Comparison of ENCODE assay signal across 1 cellular context in the genomic region with DNA sequence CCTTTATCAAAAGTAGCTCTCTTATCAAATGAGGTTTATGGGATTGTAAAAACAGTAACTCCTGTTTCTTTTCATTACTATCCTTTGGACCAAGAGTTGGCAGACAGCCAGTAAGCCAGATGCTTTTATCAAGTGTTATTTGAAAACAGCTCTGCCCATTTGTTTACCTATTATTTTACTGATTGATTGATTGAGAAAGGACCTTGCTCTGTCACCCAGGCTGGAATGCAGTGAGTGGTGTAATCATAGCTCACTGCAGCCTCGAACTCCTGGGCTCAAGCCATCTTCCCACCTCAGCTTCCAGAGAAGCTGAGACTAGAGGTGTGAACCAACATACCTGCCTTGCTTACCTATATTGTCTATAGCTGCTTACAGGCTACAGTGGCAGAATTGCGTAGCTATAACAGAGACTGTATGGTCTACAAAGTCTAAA.
A peak's percentile ranks its signal among the peaks of the same experiment; 100 is the strongest.
TF ChIP-seq lines count a peak whose summit lies in the region.

No MANE protein-coding gene starts in this region.

TF ChIP-seq in HepG2, 621 proteins besides CTCF, POLR2A, EP300 and RAD21 (continued from another document and continues in another):
- TF ChIP-seq ZBTB40 (IDR thresholded peaks at IDR 0.05) (no peak), ZBTB40 (CRISPR knock-in tag; IDR thresholded peaks at IDR 0.05) (peak; percentile 92; the same call in 1 of the 2 replicates), PTBP1 (IDR thresholded peaks at IDR 0.05; ENCODE audit: low read depth, low read length, poor library complexity, severe bottlenecking) (no peak), RARA (CRISPR knock-in tag; IDR thresholded peaks at IDR 0.05) (peak; percentile 74), DRAP1 (CRISPR knock-in tag; IDR thresholded peaks at IDR 0.05) (peak; percentile 18; the same call in 1 of the 2 replicates), RXRB (CRISPR knock-in tag; IDR thresholded peaks at IDR 0.05; ENCODE audit: borderline replicate concordance) (peak; percentile 42; the same call in 1 of the 2 replicates), GATAD2A (CRISPR knock-in tag; IDR thresholded peaks at IDR 0.05) (peak; percentile 91), STAG1 (CRISPR knock-in tag; IDR thresholded peaks at IDR 0.05) (no peak), ZSCAN31 (CRISPR knock-in tag; IDR thresholded peaks at IDR 0.05; ENCODE audit: low read depth) (0 out of 2 replicates have a peak, but pooled peaks have one; percentile 42), PHF8 (CRISPR knock-in tag; IDR thresholded peaks at IDR 0.05) (peak; percentile 43; the same call in 1 of the 2 replicates), PPARG (CRISPR knock-in tag; conservative IDR thresholded peaks at IDR 0.05) (peak; percentile 39; the same call in 1 of the 2 replicates), NCOA2 (CRISPR knock-in tag; IDR thresholded peaks at IDR 0.05) (peak; percentile 82), HMGA1 (CRISPR knock-in tag; conservative IDR thresholded peaks at IDR 0.05) (no peak), KDM2A (CRISPR knock-in tag; IDR thresholded peaks at IDR 0.05; ENCODE audit: borderline replicate concordance, low read depth) (0 out of 2 replicates have a peak, but pooled peaks have one; percentile 21), SOX6 (IDR thresholded peaks at IDR 0.05) (no peak), SOX6 (CRISPR knock-in tag; IDR thresholded peaks at IDR 0.05) (peak; percentile 94), SAFB2 (CRISPR knock-in tag; IDR thresholded peaks at IDR 0.05; ENCODE audit: borderline replicate concordance, low read depth) (no peak), RBFOX2 (IDR thresholded peaks at IDR 0.05; ENCODE audit: low read depth, low read length) (0 out of 2 replicates have a peak, but pooled peaks have one; percentile 19), ZNF326 (CRISPR knock-in tag; IDR thresholded peaks at IDR 0.05; ENCODE audit: borderline replicate concordance) (no peak), ZMYM4 (CRISPR knock-in tag; IDR thresholded peaks at IDR 0.05) (peak; percentile 74), ZNF562 (CRISPR knock-in tag; IDR thresholded peaks at IDR 0.05; ENCODE audit: borderline replicate concordance) (no peak), WIZ (CRISPR knock-in tag; IDR thresholded peaks at IDR 0.05) (no peak), RERE (CRISPR knock-in tag; IDR thresholded peaks at IDR 0.05; ENCODE audit: low read depth) (0 out of 2 replicates have a peak, but pooled peaks have one; percentile 20), ZNF790 (CRISPR knock-in tag; IDR thresholded peaks at IDR 0.05; ENCODE audit: borderline replicate concordance) (no peak), ZNF558 (CRISPR knock-in tag; IDR thresholded peaks at IDR 0.05; ENCODE audit: borderline replicate concordance) (no peak), ZNF616 (CRISPR knock-in tag; IDR thresholded peaks at IDR 0.05; ENCODE audit: low read depth) (no peak), ZNF430 (CRISPR knock-in tag; IDR thresholded peaks at IDR 0.05) (peak; percentile 65; the same call in 1 of the 2 replicates), ARID2 (CRISPR knock-in tag; IDR thresholded peaks at IDR 0.05; ENCODE audit: borderline replicate concordance) (no peak), POGK (CRISPR knock-in tag; conservative IDR thresholded peaks at IDR 0.05) (0 out of 2 replicates have a peak, but pooled peaks have one; percentile 56), CEBPG (CRISPR knock-in tag; IDR thresholded peaks at IDR 0.05) (peak; percentile 88), ZNF24 (IDR thresholded peaks at IDR 0.05) (no peak)
- TF ChIP-seq, protein P1, sequence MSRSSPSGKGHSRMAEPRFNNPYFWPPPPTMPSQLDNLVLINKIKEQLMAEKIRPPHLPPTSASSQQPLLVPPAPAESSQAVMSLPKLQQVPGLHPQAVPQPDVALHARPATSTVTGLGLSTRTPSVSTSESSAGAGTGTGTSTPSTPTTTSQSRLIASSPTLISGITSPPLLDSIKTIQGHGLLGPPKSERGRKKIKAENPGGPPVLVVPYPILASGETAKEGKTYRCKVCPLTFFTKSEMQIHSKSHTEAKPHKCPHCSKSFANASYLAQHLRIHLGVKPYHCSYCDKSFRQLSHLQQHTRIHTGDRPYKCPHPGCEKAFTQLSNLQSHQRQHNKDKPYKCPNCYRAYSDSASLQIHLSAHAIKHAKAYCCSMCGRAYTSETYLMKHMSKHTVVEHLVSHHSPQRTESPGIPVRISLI (CRISPR knock-in tag; IDR thresholded peaks at IDR 0.05; ENCODE audit: borderline replicate concordance), result no peak
- TF ChIP-seq, protein P2, sequence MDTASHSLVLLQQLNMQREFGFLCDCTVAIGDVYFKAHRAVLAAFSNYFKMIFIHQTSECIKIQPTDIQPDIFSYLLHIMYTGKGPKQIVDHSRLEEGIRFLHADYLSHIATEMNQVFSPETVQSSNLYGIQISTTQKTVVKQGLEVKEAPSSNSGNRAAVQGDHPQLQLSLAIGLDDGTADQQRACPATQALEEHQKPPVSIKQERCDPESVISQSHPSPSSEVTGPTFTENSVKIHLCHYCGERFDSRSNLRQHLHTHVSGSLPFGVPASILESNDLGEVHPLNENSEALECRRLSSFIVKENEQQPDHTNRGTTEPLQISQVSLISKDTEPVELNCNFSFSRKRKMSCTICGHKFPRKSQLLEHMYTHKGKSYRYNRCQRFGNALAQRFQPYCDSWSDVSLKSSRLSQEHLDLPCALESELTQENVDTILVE (CRISPR knock-in tag; IDR thresholded peaks at IDR 0.05), result no peak
- TF ChIP-seq, protein P3, sequence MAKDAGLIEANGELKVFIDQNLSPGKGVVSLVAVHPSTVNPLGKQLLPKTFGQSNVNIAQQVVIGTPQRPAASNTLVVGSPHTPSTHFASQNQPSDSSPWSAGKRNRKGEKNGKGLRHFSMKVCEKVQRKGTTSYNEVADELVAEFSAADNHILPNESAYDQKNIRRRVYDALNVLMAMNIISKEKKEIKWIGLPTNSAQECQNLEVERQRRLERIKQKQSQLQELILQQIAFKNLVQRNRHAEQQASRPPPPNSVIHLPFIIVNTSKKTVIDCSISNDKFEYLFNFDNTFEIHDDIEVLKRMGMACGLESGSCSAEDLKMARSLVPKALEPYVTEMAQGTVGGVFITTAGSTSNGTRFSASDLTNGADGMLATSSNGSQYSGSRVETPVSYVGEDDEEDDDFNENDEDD (CRISPR knock-in tag; IDR thresholded peaks at IDR 0.05; ENCODE audit: borderline replicate concordance), result peak; percentile 51; the same call in 1 of the 2 replicates
